Comparison of ENCODE assay signal across 10 cellular contexts in the genomic region with DNA sequence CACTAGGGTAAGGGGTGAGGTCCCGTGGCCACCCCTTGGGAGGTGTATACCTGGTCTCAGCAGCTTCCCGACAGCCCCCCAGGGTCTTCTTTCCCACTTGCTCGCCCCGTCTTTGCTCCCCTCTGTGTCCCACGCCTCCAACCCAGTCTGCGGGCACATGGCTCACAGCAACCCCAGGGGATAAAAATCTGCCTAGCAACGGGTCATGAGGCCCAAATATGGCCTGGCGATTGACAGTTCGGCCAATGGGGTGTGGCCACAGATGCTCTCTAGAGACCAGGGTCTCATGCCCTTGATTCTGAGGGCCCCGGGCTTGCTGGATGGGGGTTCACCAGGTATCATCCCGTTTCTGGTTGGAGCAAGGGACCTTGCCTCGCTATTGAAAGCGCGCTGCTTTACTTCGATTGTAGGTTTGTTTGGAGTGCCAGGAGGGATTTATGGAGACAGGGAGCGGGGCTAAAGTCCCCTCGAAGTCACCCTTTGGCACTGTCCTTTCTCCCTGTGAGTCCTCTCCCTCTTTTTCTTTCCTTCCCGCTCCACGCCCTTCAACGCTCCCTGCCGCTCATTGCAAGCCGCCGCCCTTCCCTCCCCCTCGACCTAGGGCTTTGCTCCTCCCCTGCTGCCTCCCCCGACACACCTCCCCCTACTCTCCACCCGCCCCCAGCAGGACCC. TPM values are rescaled to one million over a fixed set of nuclear protein-coding genes. Genes with fewer than 3 reads are reported as not detected.
DNase-seq lines count a peak whose midpoint lies in the region; ATAC-seq, FAIRE-seq and TF ChIP-seq lines count a peak whose summit lies in the region.
"Had no signal": no experiment of that assay in that cellular context is flagged by ENCODE, and none has a peak within 500 bp of the region (broad histone marks: within the 10 kb centered on the region; RNA-seq: fewer than 3 reads in every experiment).

No MANE protein-coding gene starts in this region.

- H3K56ac ChIP-seq in IMR-90 (ENCODE audit: extremely low read depth, insufficient read depth, low read length), result no peak overlapping the region

- H3K4ac ChIP-seq in IMR-90 (ENCODE audit: low read depth, low read length), result no peak overlapping the region

- TF ChIP-seq RAD21 in IMR-90 (IDR thresholded peaks at IDR 0.05; ENCODE audit: low read length), result no peak

- no peak for TF ChIP-seq POLR2A in IMR-90 (IDR thresholded peaks at IDR 0.05; ENCODE audit: low read depth, low read length)
- TF ChIP-seq POLR2A in suprapubic skin (IDR thresholded peaks at IDR 0.05), result no peak
- TF ChIP-seq POLR2A in GM18505 (IDR thresholded peaks at IDR 0.05; ENCODE audit: borderline replicate concordance, extremely low read depth, insufficient read depth, insufficient read length), result no peak

- H3K27ac ChIP-seq in IMR-90 (ENCODE audit: insufficient read depth, low read length) (no peak overlapping the region), iPS-20b (ENCODE audit: low read length) (no peak overlapping the region), suprapubic skin (peak overlapping the region; percentile 39)

- dilution Hi-C loops in IMR-90 (cut with HindIII; ENCODE audit: low sequenced_read_pairs, unreplicated experiment), result no loop called here

- H2BK5ac ChIP-seq in IMR-90 (ENCODE audit: low read depth, low read length, poor library complexity, severe bottlenecking), result no peak overlapping the region

- H2AK5ac ChIP-seq in IMR-90 (ENCODE audit: low read depth, low read length), result no peak overlapping the region

- H3K4me1 ChIP-seq in IMR-90 (ENCODE audit: control insufficient read depth, insufficient read depth, low read length) (peaks cover 6% of the 10 kb centered on the region), iPS-20b (ENCODE audit: insufficient read depth, low read length) (peaks cover 22% of the 10 kb centered on the region; the same call in 1 of the 2 replicates), suprapubic skin (peaks cover 98% of the 10 kb centered on the region)

- BruUV-seq in IMR-90 (replicated peaks; lab: Mats Ljungman, UMichigan), result no TSS peak

- H3K36me3 ChIP-seq in IMR-90 (ENCODE audit: control insufficient read depth, insufficient read depth, low read length) (no peaks in the 10 kb centered on the region), iPS-20b (ENCODE audit: insufficient read depth, low read depth, low read length) (no peaks in the 10 kb centered on the region), suprapubic skin (no peaks in the 10 kb centered on the region)
- H3K36me3 ChIP-seq: gastrocnemius medialis had no signal

- no peak for FAIRE-seq in D721Med (lab: Jason Lieb, UNC)

- no peak overlapping the region for H4K91ac ChIP-seq in IMR-90 (ENCODE audit: insufficient read depth, low read depth, low read length)

- no peak overlapping the region for H4K8ac ChIP-seq in IMR-90 (ENCODE audit: low read depth in 2 of 2, low read length in 2 of 2)

- H3K4me3 ChIP-seq in IMR-90 (ENCODE audit: insufficient read depth, low read depth, low read length) (no peak overlapping the region), iPS-20b (ENCODE audit: low read length) (peak overlapping the region; percentile 66), suprapubic skin (peak overlapping the region; percentile 35)

- H3K27me3 ChIP-seq in IMR-90 (ENCODE audit: control insufficient read depth, insufficient read depth, low read length), result no peaks in the 10 kb centered on the region
- peaks cover 32% of the 10 kb centered on the region; the same call in 1 of the 2 replicates for H3K27me3 ChIP-seq in iPS-20b (ENCODE audit: insufficient read depth, low read length)
- H3K27me3 ChIP-seq in suprapubic skin, result no peaks in the 10 kb centered on the region
- H3K27me3 ChIP-seq: gastrocnemius medialis had no signal

- POLR2A ChIA-PET in IMR-90 (lab: Charles Lee; ENCODE audit: unreplicated experiment), result interaction anchor here (0.6 kb wide), 1 partner anchor 45 kb away, joined by 3 read pairs; no protein-coding TSS in a partner anchor

- H4K20me1 ChIP-seq in IMR-90 (ENCODE audit: insufficient read depth, low read length), result no peaks in the 10 kb centered on the region

- no peak overlapping the region for H2BK120ac ChIP-seq in IMR-90 (ENCODE audit: low read depth, low read length)

- in situ Hi-C loops in IMR-90 (cut with MboI; ENCODE audit: low sequenced_read_pairs), result no loop called here

- H3K9ac ChIP-seq in IMR-90 (ENCODE audit: low read depth, low read length), result no peak overlapping the region
- peak overlapping the region; percentile 61; the same call in 1 of the 2 replicates for H3K9ac ChIP-seq in iPS-20b (ENCODE audit: low read depth, low read length)

- no peak for TF ChIP-seq EP300 in suprapubic skin (IDR thresholded peaks at IDR 0.05)

- CTCF ChIA-PET in IMR-90 (lab: Yijun Ruan, JAX), result no interaction called here

- 63% methylated on average over 12 of the region's 26 CpGs; no CpG with 5 or more reads in 1 of the 2 experiments for WGBS in IMR-90 (ENCODE audit: extremely low coverage in 2 of 2, insufficient read length in 1 of 2), 2 experiments
- WGBS in suprapubic skin, result 28% methylated on average over 26 of the region's 26 CpGs

- no peak overlapping the region for H2BK20ac ChIP-seq in IMR-90 (ENCODE audit: low read depth, low read length)

- H3K9me1 ChIP-seq in IMR-90 (ENCODE audit: insufficient read depth, low read length), result peaks cover 4% of the 10 kb centered on the region; the same call in 1 of the 2 replicates

- H3K4me2 ChIP-seq in IMR-90 (ENCODE audit: low read depth, low read length), result no peak overlapping the region

- H3K18ac ChIP-seq in IMR-90 (ENCODE audit: low read depth, low read length), result no peak overlapping the region

- H3K9me3 ChIP-seq in IMR-90 (ENCODE audit: control insufficient read depth, insufficient read depth, low read length), result no peaks in the 10 kb centered on the region
- no peaks in the 10 kb centered on the region for H3K9me3 ChIP-seq in iPS-20b (ENCODE audit: insufficient read depth, low read depth, low read length)
- H3K9me3 ChIP-seq in suprapubic skin, result no peaks in the 10 kb centered on the region
- H3K9me3 ChIP-seq: gastrocnemius medialis had no signal

- H2BK15ac ChIP-seq in IMR-90 (ENCODE audit: low read depth, low read length), result no peak overlapping the region

- DNase-seq in IMR-90 (no peak), cerebellum (ENCODE audit: low spot score) (peak; percentile 38), suprapubic skin (ENCODE audit: low spot score in 2 of 2) (no peak), NOMO-1 treated with dmso at 0.1 percent for 144 hours (lab: John Stamatoyannopoulos, UW; ENCODE audit: unreplicated experiment) (no peak), D721Med (ENCODE audit: insufficient read length, low spot score) (no peak), NCI-H226 (no peak)
- DNase-seq: activated naive CD4-positive, alpha-beta T cell treated with Interleukin-2 at 50 U/mL for 16 hours; gastrocnemius medialis had no signal

- ATAC-seq in IMR-90 (ENCODE audit: low read depth) (no peak), GM18505 (IDR thresholded peaks at IDR 0.05; ENCODE audit: unreplicated experiment) (no peak)
- ATAC-seq: gastrocnemius medialis had no signal

- intact Hi-C loops in IMR-90 (cut with micrococcal nuclease), result loop anchor here (5.0 kb wide), 1 partner anchor 37 kb away; no protein-coding TSS in a partner anchor

- H2AFZ ChIP-seq in IMR-90 (replicated peaks; ENCODE audit: low read length, poor library complexity), result peak overlapping the region; percentile 23

- no peak overlapping the region for H3K14ac ChIP-seq in IMR-90 (replicated peaks; ENCODE audit: low read depth, low read length)

- no peak overlapping the region for H2AK9ac ChIP-seq in IMR-90 (replicated peaks; ENCODE audit: low read depth, low read length, poor library complexity)

- H3K79me1 ChIP-seq in IMR-90 (ENCODE audit: low read depth in 1 of 2, low read length in 2 of 2), result peaks cover 5 to 9% of the 10 kb centered on the region in 2 experiments; a peak in 1 of 4 replicates

- H3K23ac ChIP-seq in IMR-90 (ENCODE audit: low read depth, low read length), result no peak overlapping the region

- no peak for TF ChIP-seq CTCF in IMR-90 (conservative IDR thresholded peaks at IDR 0.05; ENCODE audit: low read depth, low read length)
- TF ChIP-seq CTCF in suprapubic skin (IDR thresholded peaks at IDR 0.05), result no peak
- TF ChIP-seq CTCF in D721Med (IDR thresholded peaks at IDR 0.05; ENCODE audit: insufficient read depth, missing control alignments), result no peak

- H4K5ac ChIP-seq in IMR-90 (ENCODE audit: low read depth, low read length), result no peak overlapping the region

TF ChIP-seq in IMR-90, 13 proteins besides CTCF, POLR2A, EP300 and RAD21:
- TF ChIP-seq RFX5 (IDR thresholded peaks at IDR 0.05; ENCODE audit: low read depth, low read length) (0 out of 2 replicates have a peak, but pooled peaks have one; percentile 10), RCOR1 (IDR thresholded peaks at IDR 0.05; ENCODE audit: insufficient replicate concordance, low read length) (no peak), CEBPB (IDR thresholded peaks at IDR 0.05; ENCODE audit: low read depth, low read length) (no peak), NFE2L2 (IDR thresholded peaks at IDR 0.05; ENCODE audit: low read depth, low read length) (no peak)

RNA-seq across cellular contexts. Expression of gene AHNAK, which starts 41.4 kb away (rescaled TPM):
- total RNA-seq in IMR-90 (2012; rRNA removed), result 695 and 735 TPM in 2 replicates
- 80.7 and 95.1 TPM in 2 replicates for polyA plus RNA-seq in IMR-90 (2012; rRNA removed)
- 22.8 and 36.6 TPM in 2 replicates for polyA plus RNA-seq in IMR-90 (2012; cell fraction: cytosol; rRNA removed)
- 45.0 and 186 TPM in 2 replicates for polyA plus RNA-seq in IMR-90 (2012; cell fraction: nucleus; rRNA removed; ENCODE audit: low replicate concordance)
- 57.3 TPM for total RNA-seq in cerebellum
- 1,000 to 10,000 TPM; 1,174 to 1,475 (median 1,322) TPM for total RNA-seq in suprapubic skin

Comparison
In these comparisons a context has a peak if more than half of its experiments do, and no peak if none do; other contexts are left out.
1. RNA of gene AHNAK, which starts 41.4 kb away (total RNA-seq): 1,174 to 1,475 TPM in suprapubic skin and 695 to 735 TPM in IMR-90; 57.3 TPM in cerebellum (single experiment); every median in the first group is over 10 times any median in the second.